ENCODE assay signal across 27 cellular contexts in the genomic region with DNA sequence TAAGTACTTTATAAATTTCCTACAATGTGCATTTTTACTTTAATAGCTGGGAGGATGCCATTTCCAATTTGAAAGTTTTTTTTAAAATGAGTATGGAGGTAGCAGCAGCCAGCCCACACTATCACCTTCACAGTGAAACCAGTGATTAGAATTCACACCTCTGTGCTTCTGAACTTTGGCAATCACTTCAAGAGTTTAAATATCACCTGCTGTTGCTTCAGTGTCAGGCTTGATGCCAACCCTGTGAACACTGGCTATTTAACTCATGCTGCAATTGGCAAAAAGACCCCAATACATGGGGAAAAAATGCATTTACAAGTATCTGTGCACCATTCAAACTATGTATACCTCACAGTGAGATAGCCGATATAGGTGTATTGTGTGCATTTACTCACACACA. TPM values are rescaled to one million over a fixed set of nuclear protein-coding genes. Genes with fewer than 3 reads are reported as not detected.
A peak's percentile ranks its signal among the peaks of the same experiment; 100 is the strongest.
DNase-seq lines count a peak whose midpoint lies in the region; ATAC-seq, FAIRE-seq and TF ChIP-seq lines count a peak whose summit lies in the region.
"Had no signal": no experiment of that assay in that cellular context is flagged by ENCODE, and none has a peak within 500 bp of the region (broad histone marks: within the 10 kb centered on the region; RNA-seq: fewer than 3 reads in every experiment).

No MANE protein-coding gene starts in this region.

- intact Hi-C loops in left ventricle myocardium superior (cut with micrococcal nuclease) (no loop called here), cardiac septum (cut with DNase I) (no loop called here), right lobe of liver (cut with DNase I) (no loop called here), colonic mucosa (cut with DNase I) (no loop called here)

- H3K27me3 ChIP-seq in right lobe of liver (no peaks in the 10 kb centered on the region), colonic mucosa (no peaks in the 10 kb centered on the region)
- H3K27me3 ChIP-seq: BE2C; BLaER1 treated with 17β-estradiol and CSF1 and Interleukin-3, amounts not matched to agents 10 nM and 100 nM had no signal

- peaks cover 2% of the 10 kb centered on the region for H3K4me1 Mint-ChIP-seq in T-helper 17 cell
- H3K4me1 Mint-ChIP-seq: CD14-positive monocyte; CD8-positive, alpha-beta memory T cell had no signal

- peaks cover 25% of the 10 kb centered on the region for H3K36me3 Mint-ChIP-seq in T-helper 17 cell (ENCODE audit: low read depth)

- no peak overlapping the region for H3K9ac ChIP-seq in colonic mucosa (ENCODE audit: low read depth in 2 of 2, low read length in 2 of 2)
- H3K9ac ChIP-seq: BLaER1 treated with 17β-estradiol and CSF1 and Interleukin-3, amounts not matched to agents 10 nM and 100 nM; GM23248 had no signal

- peak; percentile 27 for ATAC-seq in left ventricle myocardium superior
- no peak for ATAC-seq in T-helper 17 cell
- ATAC-seq in right lobe of liver: peak; percentile 58 to 76 (median 72)
- ATAC-seq: A549 had no signal

- H3K36me3 ChIP-seq in right lobe of liver: peaks cover 0 to 29% (median 13%) of the 10 kb centered on the region in 4 donors
- H3K36me3 ChIP-seq in colonic mucosa: no peaks in the 10 kb centered on the region

- TF ChIP-seq CTCF in right lobe of liver (IDR thresholded peaks at IDR 0.05) (no peak), colonic mucosa (IDR thresholded peaks at IDR 0.05) (no peak)

- H3K27ac ChIP-seq in right lobe of liver (peak overlapping the region in 1 of 3 donors; percentile 38), colonic mucosa (no peak overlapping the region)
- H3K27ac ChIP-seq: A549; BLaER1 treated with 17β-estradiol and CSF1 and Interleukin-3, amounts not matched to agents 10 nM and 100 nM; GM23248 had no signal

- TF ChIP-seq POLR2A in H54 (IDR thresholded peaks at IDR 0.05; ENCODE audit: low read depth, low read length) (no peak), right lobe of liver (IDR thresholded peaks at IDR 0.05) (no peak)

- no peaks in the 10 kb centered on the region for H3K27me3 Mint-ChIP-seq in T-helper 17 cell
- H3K27me3 Mint-ChIP-seq: CD4-positive, alpha-beta T cell; CD8-positive, alpha-beta memory T cell had no signal

- peak; percentile 30 for FAIRE-seq in H54 (lab: Jason Lieb, UNC)
- FAIRE-seq: D721Med, GM12892, GM19239, H1 had no signal

- H3K4me3 ChIP-seq in right lobe of liver: no peak overlapping the region
- no peak overlapping the region for H3K4me3 ChIP-seq in colonic mucosa
- H3K4me3 ChIP-seq: A549; BLaER1 treated with 17β-estradiol and CSF1 and Interleukin-3, amounts not matched to agents 10 nM and 100 nM; GM23248; HAP-1 had no signal

- H3K4me1 ChIP-seq in right lobe of liver (peaks cover 0 to 18% (median 4%) of the 10 kb centered on the region in 4 donors), colonic mucosa (no peaks in the 10 kb centered on the region)
- H3K4me1 ChIP-seq: A549; BE2C; BLaER1 treated with 17β-estradiol and CSF1 and Interleukin-3, amounts not matched to agents 10 nM and 100 nM; HAP-1 had no signal

- 100% methylated on average over 1 of the region's 1 CpG for WGBS in right lobe of liver (ENCODE audit: insufficient coverage, low coverage, low lambda C conversion rate, missing lambda C conversion rate)

- peak overlapping the region; percentile 16 for H3K27ac Mint-ChIP-seq in T-helper 17 cell
- H3K27ac Mint-ChIP-seq: CD14-positive monocyte; CD4-positive, alpha-beta T cell; CD8-positive, alpha-beta memory T cell had no signal

- no peak overlapping the region for H3K4me3 Mint-ChIP-seq in T-helper 17 cell
- H3K4me3 Mint-ChIP-seq: CD14-positive monocyte; CD4-positive, alpha-beta T cell; CD8-positive, alpha-beta memory T cell had no signal

- DNase-seq in left ventricle myocardium superior (no peak), cardiac septum (ENCODE audit: low spot score) (no peak), H54 (ENCODE audit: insufficient read length, low spot score) (no peak), T-helper 17 cell (no peak), right lobe of liver (no peak), colonic mucosa (no peak), globus pallidus (ENCODE audit: low spot score) (no peak), DMS153 treated with DMSO at 0.1 percent for 48 hours (lab: John Stamatoyannopoulos, UW; ENCODE audit: unreplicated experiment) (no peak)
- DNase-seq: 8988T; ACHN; AML-193; BE2C; CD4-positive, alpha-beta T cell; CD8-positive, alpha-beta memory T cell; DMS 273 treated with DMSO at 0.1 percent for 48 hours; DMS53; DMS79 treated with DMSO at 0.1 percent for 48 hours; GF-D8; GM23248 had no signal

- no peaks in the 10 kb centered on the region for H3K9me3 ChIP-seq in T-helper 17 cell (ENCODE audit: control insufficient read depth, low read length, poor library complexity, severe bottlenecking)
- H3K9me3 ChIP-seq in right lobe of liver: no peaks in the 10 kb centered on the region
- H3K9me3 ChIP-seq in colonic mucosa: no peaks in the 10 kb centered on the region
- H3K9me3 ChIP-seq: A549; BE2C; BLaER1 treated with 17β-estradiol and CSF1 and Interleukin-3, amounts not matched to agents 10 nM and 100 nM; HAP-1 had no signal

RNA-seq across cellular contexts. Expression of a gene that starts 57.4 kb away (rescaled TPM):
- total RNA-seq in left ventricle myocardium superior: 83.6 TPM
- 48.2 TPM for total RNA-seq in cardiac septum
- 10 to 100 TPM; 59.5 to 68.1 TPM for total RNA-seq in T-helper 17 cell
- total RNA-seq in right lobe of liver: 10 to 100 TPM; 25.9 to 61.6 (median 34.7) TPM
- total RNA-seq in colonic mucosa: 10 to 100 TPM; 31.9 to 45.8 TPM
